Comparison of ENCODE assay signal across 2 cellular contexts in the genomic region with DNA sequence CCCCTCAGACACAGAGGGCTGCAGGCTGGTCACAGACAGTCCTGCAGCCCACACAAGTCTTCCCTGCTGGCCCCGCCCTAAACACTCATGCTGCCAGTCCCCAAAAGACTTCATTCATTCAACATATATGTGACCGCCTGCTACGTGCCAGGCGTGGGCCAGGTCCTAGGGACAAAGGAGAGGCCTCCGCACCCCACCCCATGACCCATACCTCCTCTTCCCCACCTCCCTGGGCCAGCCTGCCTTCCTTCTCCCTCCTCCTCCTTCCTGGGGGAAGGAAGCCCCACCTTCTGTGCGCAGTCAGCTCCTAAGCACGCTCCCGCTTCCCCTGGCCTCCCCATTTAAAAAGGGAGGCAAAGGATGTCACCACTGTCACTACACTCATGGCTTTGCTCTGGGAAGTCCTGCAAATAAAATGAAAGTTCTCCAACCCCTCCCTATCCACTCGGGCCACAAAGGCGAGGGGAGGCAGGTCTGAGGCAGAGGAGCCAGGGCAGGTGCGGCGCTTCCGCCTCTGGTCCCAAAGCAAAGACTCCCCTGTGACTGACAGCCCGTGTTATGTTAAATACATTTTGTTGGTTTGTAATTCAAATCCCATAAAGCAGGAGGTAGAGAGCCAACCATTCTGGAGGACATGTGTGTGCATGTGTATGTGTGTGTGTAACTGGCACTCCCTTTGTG.
A peak's percentile ranks its signal among the peaks of the same experiment; 100 is the strongest.
TF ChIP-seq lines count a peak whose summit lies in the region.

No MANE protein-coding gene starts in this region.

TF ChIP-seq in HepG2, 621 proteins besides CTCF, POLR2A, EP300 and RAD21:
- TF ChIP-seq AGO2 (optimal IDR thresholded peaks at IDR 0.05; ENCODE audit: low read depth, low read length) (peak; percentile 39), POLR2G (IDR thresholded peaks at IDR 0.05; ENCODE audit: low read depth, low read length) (0 out of 2 replicates have a peak, but pooled peaks have one; percentile 25), NR2F2 (IDR thresholded peaks at IDR 0.05; ENCODE audit: borderline replicate concordance, low read depth) (no peak)
- TF ChIP-seq, protein P1, sequence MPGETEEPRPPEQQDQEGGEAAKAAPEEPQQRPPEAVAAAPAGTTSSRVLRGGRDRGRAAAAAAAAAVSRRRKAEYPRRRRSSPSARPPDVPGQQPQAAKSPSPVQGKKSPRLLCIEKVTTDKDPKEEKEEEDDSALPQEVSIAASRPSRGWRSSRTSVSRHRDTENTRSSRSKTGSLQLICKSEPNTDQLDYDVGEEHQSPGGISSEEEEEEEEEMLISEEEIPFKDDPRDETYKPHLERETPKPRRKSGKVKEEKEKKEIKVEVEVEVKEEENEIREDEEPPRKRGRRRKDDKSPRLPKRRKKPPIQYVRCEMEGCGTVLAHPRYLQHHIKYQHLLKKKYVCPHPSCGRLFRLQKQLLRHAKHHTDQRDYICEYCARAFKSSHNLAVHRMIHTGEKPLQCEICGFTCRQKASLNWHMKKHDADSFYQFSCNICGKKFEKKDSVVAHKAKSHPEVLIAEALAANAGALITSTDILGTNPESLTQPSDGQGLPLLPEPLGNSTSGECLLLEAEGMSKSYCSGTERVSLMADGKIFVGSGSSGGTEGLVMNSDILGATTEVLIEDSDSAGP (CRISPR knock-in tag; IDR thresholded peaks at IDR 0.05; ENCODE audit: borderline replicate concordance): 0 out of 2 replicates have a peak, but pooled peaks have one; percentile 18

TF ChIP-seq in HEK293T, 16 proteins besides CTCF, POLR2A, EP300 and RAD21:
- TF ChIP-seq BHLHE40 (IDR thresholded peaks at IDR 0.05; ENCODE audit: borderline replicate concordance) (no peak), ZNF384 (IDR thresholded peaks at IDR 0.05) (no peak), NFRKB (IDR thresholded peaks at IDR 0.05) (no peak), SP1 (IDR thresholded peaks at IDR 0.05) (no peak), CTBP1 (IDR thresholded peaks at IDR 0.05; ENCODE audit: borderline replicate concordance) (no peak), LEF1 (IDR thresholded peaks at IDR 0.05; ENCODE audit: borderline replicate concordance) (no peak), TARDBP (IDR thresholded peaks at IDR 0.05) (no peak), FOXA1 (IDR thresholded peaks at IDR 0.05) (no peak), ELF4 (IDR thresholded peaks at IDR 0.05) (no peak), L3MBTL2 (conservative IDR thresholded peaks at IDR 0.05) (no peak), HDGF (IDR thresholded peaks at IDR 0.05; ENCODE audit: borderline replicate concordance) (no peak), FOXK2 (IDR thresholded peaks at IDR 0.05) (no peak), SUZ12 (IDR thresholded peaks at IDR 0.05) (no peak), ARNT (IDR thresholded peaks at IDR 0.05) (no peak), FOXM1 (IDR thresholded peaks at IDR 0.05; ENCODE audit: borderline replicate concordance) (no peak)
- TF ChIP-seq, protein P2, sequence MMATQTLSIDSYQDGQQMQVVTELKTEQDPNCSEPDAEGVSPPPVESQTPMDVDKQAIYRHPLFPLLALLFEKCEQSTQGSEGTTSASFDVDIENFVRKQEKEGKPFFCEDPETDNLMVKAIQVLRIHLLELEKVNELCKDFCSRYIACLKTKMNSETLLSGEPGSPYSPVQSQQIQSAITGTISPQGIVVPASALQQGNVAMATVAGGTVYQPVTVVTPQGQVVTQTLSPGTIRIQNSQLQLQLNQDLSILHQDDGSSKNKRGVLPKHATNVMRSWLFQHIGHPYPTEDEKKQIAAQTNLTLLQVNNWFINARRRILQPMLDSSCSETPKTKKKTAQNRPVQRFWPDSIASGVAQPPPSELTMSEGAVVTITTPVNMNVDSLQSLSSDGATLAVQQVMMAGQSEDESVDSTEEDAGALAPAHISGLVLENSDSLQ (IDR thresholded peaks at IDR 0.05): no peak
